In genomic region chr20:36836591-36837329, GRCh38 we compare ENCODE assay signal across 1 cellular context.
TF ChIP-seq lines count a peak whose summit lies in the region.

No MANE protein-coding gene starts in this region.

TF ChIP-seq in HepG2, 621 proteins besides CTCF, POLR2A, EP300 and RAD21 (continued from another document and continues in another):
- TF ChIP-seq MXI1 (IDR thresholded peaks at IDR 0.05; ENCODE audit: borderline replicate concordance, low read depth, low read length): no peak
- TF ChIP-seq SALL2 (CRISPR knock-in tag; IDR thresholded peaks at IDR 0.05): no peak; the same call in 1 of the 2 replicates
- no peak for TF ChIP-seq REXO4 (CRISPR knock-in tag; IDR thresholded peaks at IDR 0.05; ENCODE audit: borderline replicate concordance)
- no peak for TF ChIP-seq IRX3 (CRISPR knock-in tag; IDR thresholded peaks at IDR 0.05; ENCODE audit: borderline replicate concordance, low read depth)
- no peak for TF ChIP-seq TMF1 (CRISPR knock-in tag; IDR thresholded peaks at IDR 0.05; ENCODE audit: low read depth)
- no peak for TF ChIP-seq KAT2B (IDR thresholded peaks at IDR 0.05; ENCODE audit: borderline replicate concordance, low read depth, low read length)
- TF ChIP-seq ASH2L (IDR thresholded peaks at IDR 0.05; ENCODE audit: insufficient read length, low read depth, low read length): no peak
- TF ChIP-seq ZFYVE20 (CRISPR knock-in tag; IDR thresholded peaks at IDR 0.05; ENCODE audit: borderline replicate concordance, low read depth): no peak
- no peak for TF ChIP-seq ZZZ3 (CRISPR knock-in tag; IDR thresholded peaks at IDR 0.05; ENCODE audit: borderline replicate concordance)
- no peak for TF ChIP-seq ZNF720 (CRISPR knock-in tag; IDR thresholded peaks at IDR 0.05)
- no peak for TF ChIP-seq SNAPC2 (CRISPR knock-in tag; IDR thresholded peaks at IDR 0.05)
- TF ChIP-seq ZNF335 (CRISPR knock-in tag; IDR thresholded peaks at IDR 0.05): 0 out of 2 replicates have a peak, but pooled peaks have one; percentile 25
- TF ChIP-seq FLYWCH1 (CRISPR knock-in tag; IDR thresholded peaks at IDR 0.05): no peak
- TF ChIP-seq, protein P1, sequence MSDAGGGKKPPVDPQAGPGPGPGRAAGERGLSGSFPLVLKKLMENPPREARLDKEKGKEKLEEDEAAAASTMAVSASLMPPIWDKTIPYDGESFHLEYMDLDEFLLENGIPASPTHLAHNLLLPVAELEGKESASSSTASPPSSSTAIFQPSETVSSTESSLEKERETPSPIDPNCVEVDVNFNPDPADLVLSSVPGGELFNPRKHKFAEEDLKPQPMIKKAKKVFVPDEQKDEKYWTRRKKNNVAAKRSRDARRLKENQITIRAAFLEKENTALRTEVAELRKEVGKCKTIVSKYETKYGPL (CRISPR knock-in tag; IDR thresholded peaks at IDR 0.05): no peak
- no peak for TF ChIP-seq ZBTB44 (CRISPR knock-in tag; IDR thresholded peaks at IDR 0.05)
- TF ChIP-seq, protein P2, sequence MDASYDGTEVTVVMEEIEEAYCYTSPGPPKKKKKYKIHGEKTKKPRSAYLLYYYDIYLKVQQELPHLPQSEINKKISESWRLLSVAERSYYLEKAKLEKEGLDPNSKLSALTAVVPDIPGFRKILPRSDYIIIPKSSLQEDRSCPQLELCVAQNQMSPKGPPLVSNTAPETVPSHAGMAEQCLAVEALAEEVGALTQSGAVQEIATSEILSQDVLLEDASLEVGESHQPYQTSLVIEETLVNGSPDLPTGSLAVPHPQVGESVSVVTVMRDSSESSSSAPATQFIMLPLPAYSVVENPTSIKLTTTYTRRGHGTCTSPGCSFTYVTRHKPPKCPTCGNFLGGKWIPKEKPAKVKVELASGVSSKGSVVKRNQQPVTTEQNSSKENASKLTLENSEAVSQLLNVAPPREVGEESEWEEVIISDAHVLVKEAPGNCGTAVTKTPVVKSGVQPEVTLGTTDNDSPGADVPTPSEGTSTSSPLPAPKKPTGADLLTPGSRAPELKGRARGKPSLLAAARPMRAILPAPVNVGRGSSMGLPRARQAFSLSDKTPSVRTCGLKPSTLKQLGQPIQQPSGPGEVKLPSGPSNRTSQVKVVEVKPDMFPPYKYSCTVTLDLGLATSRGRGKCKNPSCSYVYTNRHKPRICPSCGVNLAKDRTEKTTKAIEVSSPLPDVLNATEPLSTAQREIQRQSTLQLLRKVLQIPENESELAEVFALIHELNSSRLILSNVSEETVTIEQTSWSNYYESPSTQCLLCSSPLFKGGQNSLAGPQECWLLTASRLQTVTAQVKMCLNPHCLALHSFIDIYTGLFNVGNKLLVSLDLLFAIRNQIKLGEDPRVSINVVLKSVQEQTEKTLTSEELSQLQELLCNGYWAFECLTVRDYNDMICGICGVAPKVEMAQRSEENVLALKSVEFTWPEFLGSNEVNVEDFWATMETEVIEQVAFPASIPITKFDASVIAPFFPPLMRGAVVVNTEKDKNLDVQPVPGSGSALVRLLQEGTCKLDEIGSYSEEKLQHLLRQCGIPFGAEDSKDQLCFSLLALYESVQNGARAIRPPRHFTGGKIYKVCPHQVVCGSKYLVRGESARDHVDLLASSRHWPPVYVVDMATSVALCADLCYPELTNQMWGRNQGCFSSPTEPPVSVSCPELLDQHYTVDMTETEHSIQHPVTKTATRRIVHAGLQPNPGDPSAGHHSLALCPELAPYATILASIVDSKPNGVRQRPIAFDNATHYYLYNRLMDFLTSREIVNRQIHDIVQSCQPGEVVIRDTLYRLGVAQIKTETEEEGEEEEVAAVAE (CRISPR knock-in tag; IDR thresholded peaks at IDR 0.05; ENCODE audit: borderline replicate concordance): peak; percentile 35; the same call in 1 of the 2 replicates
- no peak for TF ChIP-seq ZEB1 (IDR thresholded peaks at IDR 0.05; ENCODE audit: insufficient replicate concordance, low read depth)
- no peak for TF ChIP-seq NONO (IDR thresholded peaks at IDR 0.05)
- no peak for TF ChIP-seq NONO (CRISPR knock-in tag; conservative IDR thresholded peaks at IDR 0.05)
- peak; percentile 72 for TF ChIP-seq CEBPG (CRISPR knock-in tag; IDR thresholded peaks at IDR 0.05)
- TF ChIP-seq ELF1 (CRISPR knock-in tag; IDR thresholded peaks at IDR 0.05): peak; percentile 74
- no peak for TF ChIP-seq ZNF576 (CRISPR knock-in tag; IDR thresholded peaks at IDR 0.05)
- no peak for TF ChIP-seq JUNB (CRISPR knock-in tag; IDR thresholded peaks at IDR 0.05; ENCODE audit: borderline replicate concordance)
- TF ChIP-seq, protein P3, sequence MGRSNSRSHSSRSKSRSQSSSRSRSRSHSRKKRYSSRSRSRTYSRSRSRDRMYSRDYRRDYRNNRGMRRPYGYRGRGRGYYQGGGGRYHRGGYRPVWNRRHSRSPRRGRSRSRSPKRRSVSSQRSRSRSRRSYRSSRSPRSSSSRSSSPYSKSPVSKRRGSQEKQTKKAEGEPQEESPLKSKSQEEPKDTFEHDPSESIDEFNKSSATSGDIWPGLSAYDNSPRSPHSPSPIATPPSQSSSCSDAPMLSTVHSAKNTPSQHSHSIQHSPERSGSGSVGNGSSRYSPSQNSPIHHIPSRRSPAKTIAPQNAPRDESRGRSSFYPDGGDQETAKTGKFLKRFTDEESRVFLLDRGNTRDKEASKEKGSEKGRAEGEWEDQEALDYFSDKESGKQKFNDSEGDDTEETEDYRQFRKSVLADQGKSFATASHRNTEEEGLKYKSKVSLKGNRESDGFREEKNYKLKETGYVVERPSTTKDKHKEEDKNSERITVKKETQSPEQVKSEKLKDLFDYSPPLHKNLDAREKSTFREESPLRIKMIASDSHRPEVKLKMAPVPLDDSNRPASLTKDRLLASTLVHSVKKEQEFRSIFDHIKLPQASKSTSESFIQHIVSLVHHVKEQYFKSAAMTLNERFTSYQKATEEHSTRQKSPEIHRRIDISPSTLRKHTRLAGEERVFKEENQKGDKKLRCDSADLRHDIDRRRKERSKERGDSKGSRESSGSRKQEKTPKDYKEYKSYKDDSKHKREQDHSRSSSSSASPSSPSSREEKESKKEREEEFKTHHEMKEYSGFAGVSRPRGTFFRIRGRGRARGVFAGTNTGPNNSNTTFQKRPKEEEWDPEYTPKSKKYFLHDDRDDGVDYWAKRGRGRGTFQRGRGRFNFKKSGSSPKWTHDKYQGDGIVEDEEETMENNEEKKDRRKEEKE (IDR thresholded peaks at IDR 0.05): no peak
- TF ChIP-seq ZNF597 (CRISPR knock-in tag; IDR thresholded peaks at IDR 0.05): no peak
- TF ChIP-seq ZNF772 (CRISPR knock-in tag; IDR thresholded peaks at IDR 0.05): no peak
- TF ChIP-seq, protein P4, sequence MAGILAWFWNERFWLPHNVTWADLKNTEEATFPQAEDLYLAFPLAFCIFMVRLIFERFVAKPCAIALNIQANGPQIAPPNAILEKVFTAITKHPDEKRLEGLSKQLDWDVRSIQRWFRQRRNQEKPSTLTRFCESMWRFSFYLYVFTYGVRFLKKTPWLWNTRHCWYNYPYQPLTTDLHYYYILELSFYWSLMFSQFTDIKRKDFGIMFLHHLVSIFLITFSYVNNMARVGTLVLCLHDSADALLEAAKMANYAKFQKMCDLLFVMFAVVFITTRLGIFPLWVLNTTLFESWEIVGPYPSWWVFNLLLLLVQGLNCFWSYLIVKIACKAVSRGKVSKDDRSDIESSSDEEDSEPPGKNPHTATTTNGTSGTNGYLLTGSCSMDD (CRISPR knock-in tag; IDR thresholded peaks at IDR 0.05): no peak
- no peak for TF ChIP-seq SP1 (IDR thresholded peaks at IDR 0.05)
- peak; percentile 47; the same call in 1 of the 2 replicates for TF ChIP-seq SP1 (CRISPR knock-in tag; IDR thresholded peaks at IDR 0.05)
- TF ChIP-seq, protein P5, sequence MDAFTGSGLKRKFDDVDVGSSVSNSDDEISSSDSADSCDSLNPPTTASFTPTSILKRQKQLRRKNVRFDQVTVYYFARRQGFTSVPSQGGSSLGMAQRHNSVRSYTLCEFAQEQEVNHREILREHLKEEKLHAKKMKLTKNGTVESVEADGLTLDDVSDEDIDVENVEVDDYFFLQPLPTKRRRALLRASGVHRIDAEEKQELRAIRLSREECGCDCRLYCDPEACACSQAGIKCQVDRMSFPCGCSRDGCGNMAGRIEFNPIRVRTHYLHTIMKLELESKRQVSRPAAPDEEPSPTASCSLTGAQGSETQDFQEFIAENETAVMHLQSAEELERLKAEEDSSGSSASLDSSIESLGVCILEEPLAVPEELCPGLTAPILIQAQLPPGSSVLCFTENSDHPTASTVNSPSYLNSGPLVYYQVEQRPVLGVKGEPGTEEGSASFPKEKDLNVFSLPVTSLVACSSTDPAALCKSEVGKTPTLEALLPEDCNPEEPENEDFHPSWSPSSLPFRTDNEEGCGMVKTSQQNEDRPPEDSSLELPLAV (CRISPR knock-in tag; conservative IDR thresholded peaks at IDR 0.05; ENCODE audit: low read depth): no peak
- TF ChIP-seq ZNF292 (CRISPR knock-in tag; IDR thresholded peaks at IDR 0.05; ENCODE audit: borderline replicate concordance, low read depth): no peak
- no peak for TF ChIP-seq ZNF546 (CRISPR knock-in tag; conservative IDR thresholded peaks at IDR 0.05)
- TF ChIP-seq, protein P6, sequence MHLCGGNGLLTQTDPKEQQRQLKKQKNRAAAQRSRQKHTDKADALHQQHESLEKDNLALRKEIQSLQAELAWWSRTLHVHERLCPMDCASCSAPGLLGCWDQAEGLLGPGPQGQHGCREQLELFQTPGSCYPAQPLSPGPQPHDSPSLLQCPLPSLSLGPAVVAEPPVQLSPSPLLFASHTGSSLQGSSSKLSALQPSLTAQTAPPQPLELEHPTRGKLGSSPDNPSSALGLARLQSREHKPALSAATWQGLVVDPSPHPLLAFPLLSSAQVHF (CRISPR knock-in tag; IDR thresholded peaks at IDR 0.05): no peak
- TF ChIP-seq MXD4 (CRISPR knock-in tag; IDR thresholded peaks at IDR 0.05): no peak
- no peak for TF ChIP-seq ZNF558 (CRISPR knock-in tag; IDR thresholded peaks at IDR 0.05; ENCODE audit: borderline replicate concordance)
- TF ChIP-seq KLF6 (CRISPR knock-in tag; IDR thresholded peaks at IDR 0.05): 0 out of 2 replicates have a peak, but pooled peaks have one; percentile 37
- TF ChIP-seq GABPB1 (CRISPR knock-in tag; IDR thresholded peaks at IDR 0.05): peak; percentile 55; the same call in 1 of the 2 replicates
- no peak for TF ChIP-seq YY1 (IDR thresholded peaks at IDR 0.05; ENCODE audit: insufficient read depth, insufficient replicate concordance, low read depth, low read length)
- TF ChIP-seq HIVEP1 (CRISPR knock-in tag; IDR thresholded peaks at IDR 0.05): no peak
- TF ChIP-seq, protein P7, sequence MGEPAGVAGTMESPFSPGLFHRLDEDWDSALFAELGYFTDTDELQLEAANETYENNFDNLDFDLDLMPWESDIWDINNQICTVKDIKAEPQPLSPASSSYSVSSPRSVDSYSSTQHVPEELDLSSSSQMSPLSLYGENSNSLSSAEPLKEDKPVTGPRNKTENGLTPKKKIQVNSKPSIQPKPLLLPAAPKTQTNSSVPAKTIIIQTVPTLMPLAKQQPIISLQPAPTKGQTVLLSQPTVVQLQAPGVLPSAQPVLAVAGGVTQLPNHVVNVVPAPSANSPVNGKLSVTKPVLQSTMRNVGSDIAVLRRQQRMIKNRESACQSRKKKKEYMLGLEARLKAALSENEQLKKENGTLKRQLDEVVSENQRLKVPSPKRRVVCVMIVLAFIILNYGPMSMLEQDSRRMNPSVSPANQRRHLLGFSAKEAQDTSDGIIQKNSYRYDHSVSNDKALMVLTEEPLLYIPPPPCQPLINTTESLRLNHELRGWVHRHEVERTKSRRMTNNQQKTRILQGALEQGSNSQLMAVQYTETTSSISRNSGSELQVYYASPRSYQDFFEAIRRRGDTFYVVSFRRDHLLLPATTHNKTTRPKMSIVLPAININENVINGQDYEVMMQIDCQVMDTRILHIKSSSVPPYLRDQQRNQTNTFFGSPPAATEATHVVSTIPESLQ (CRISPR knock-in tag; conservative IDR thresholded peaks at IDR 0.05): no peak
- no peak for TF ChIP-seq ZNF572 (CRISPR knock-in tag; IDR thresholded peaks at IDR 0.05)
- TF ChIP-seq KDM1A (CRISPR knock-in tag; IDR thresholded peaks at IDR 0.05): 0 out of 2 replicates have a peak, but pooled peaks have one; percentile 14
- no peak for TF ChIP-seq RBM22 (optimal IDR thresholded peaks at IDR 0.05; ENCODE audit: low read length)
- no peak for TF ChIP-seq SYNCRIP (IDR thresholded peaks at IDR 0.05; ENCODE audit: insufficient read depth, low read depth, low read length)
- no peak for TF ChIP-seq AKAP8 (CRISPR knock-in tag; IDR thresholded peaks at IDR 0.05)
- TF ChIP-seq GFI1 (CRISPR knock-in tag; IDR thresholded peaks at IDR 0.05; ENCODE audit: borderline replicate concordance): no peak
- no peak for TF ChIP-seq NCOA5 (CRISPR knock-in tag; IDR thresholded peaks at IDR 0.05)
- TF ChIP-seq KDM2A (CRISPR knock-in tag; IDR thresholded peaks at IDR 0.05; ENCODE audit: borderline replicate concordance, low read depth): peak; percentile 48; the same call in 1 of the 2 replicates
- TF ChIP-seq ZNF605 (CRISPR knock-in tag; IDR thresholded peaks at IDR 0.05): 0 out of 2 replicates have a peak, but pooled peaks have one; percentile 18
- no peak for TF ChIP-seq ZNF619 (CRISPR knock-in tag; IDR thresholded peaks at IDR 0.05)
- peak; percentile 70; the same call in 1 of the 2 replicates for TF ChIP-seq ZNF615 (CRISPR knock-in tag; IDR thresholded peaks at IDR 0.05; ENCODE audit: borderline replicate concordance)
- TF ChIP-seq ZNF136 (CRISPR knock-in tag; IDR thresholded peaks at IDR 0.05; ENCODE audit: low read depth): no peak
- no peak for TF ChIP-seq GLI4 (CRISPR knock-in tag; IDR thresholded peaks at IDR 0.05; ENCODE audit: borderline replicate concordance)
- TF ChIP-seq CBFB (CRISPR knock-in tag; IDR thresholded peaks at IDR 0.05): peak; percentile 38; the same call in 1 of the 2 replicates
- TF ChIP-seq BCL6 (CRISPR knock-in tag; IDR thresholded peaks at IDR 0.05): no peak
- TF ChIP-seq KLF16 (CRISPR knock-in tag; IDR thresholded peaks at IDR 0.05): peak in 1 of 2 experiments; percentile 45; a peak in 1 of 4 replicates
- no peak for TF ChIP-seq ZNF329 (CRISPR knock-in tag; IDR thresholded peaks at IDR 0.05; ENCODE audit: low read depth)
- no peak; the same call in 1 of the 2 replicates for TF ChIP-seq HMG20B (CRISPR knock-in tag; conservative IDR thresholded peaks at IDR 0.05)
- no peak for TF ChIP-seq MTA3 (CRISPR knock-in tag; IDR thresholded peaks at IDR 0.05)
